ENCODE assay signal across 8 cellular contexts in the genomic region with DNA sequence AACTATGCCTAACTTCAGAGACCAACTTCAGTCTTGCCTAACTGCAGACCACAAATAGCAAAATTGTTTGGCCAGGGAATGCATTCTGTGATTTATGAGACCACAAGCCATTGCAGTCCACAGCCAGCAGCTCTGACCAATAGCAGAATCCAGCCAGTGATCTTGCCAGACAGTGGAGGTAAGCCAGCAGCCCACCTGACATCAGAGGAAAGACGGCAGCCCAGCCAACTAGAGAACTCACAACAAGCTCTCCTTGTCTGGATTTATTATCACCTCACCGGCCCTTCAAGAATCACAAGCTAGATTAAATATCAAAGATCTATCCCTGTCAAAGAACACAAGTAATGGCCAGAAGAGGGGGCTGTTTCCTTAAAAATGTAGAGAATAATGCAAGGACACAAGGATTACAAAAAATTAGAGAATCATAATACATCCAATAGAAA.
A peak's percentile ranks its signal among the peaks of the same experiment; 100 is the strongest.
DNase-seq lines count a peak whose midpoint lies in the region; ATAC-seq lines count a peak whose summit lies in the region.

No MANE protein-coding gene starts in this region.

- ATAC-seq in Right ventricle myocardium inferior (no peak), GM21515 (IDR thresholded peaks at IDR 0.05; ENCODE audit: unreplicated experiment) (no peak)

- intact Hi-C loops in Right ventricle myocardium inferior (cut with DNase I) = no loop called here

- DNase-seq in ELF-1 (ENCODE audit: low read depth, low spot score) (peak; percentile 11), LHCN-M2 (ENCODE audit: low read depth) (peak; percentile 42), SK-N-DZ (ENCODE audit: low spot score) (peak; percentile 62), islet precursor cell (peak; percentile 72), HuH-7.5 (ENCODE audit: low spot score) (no peak), mucosa of gallbladder (ENCODE audit: low spot score) (no peak), Right ventricle myocardium inferior (ENCODE audit: missing footprints) (no peak)

Comparison
In these comparisons a context has a peak if more than half of its experiments do, and no peak if none do; other contexts are left out.
1. DNase-seq: peak in ELF-1 (single experiment), LHCN-M2 (single experiment), SK-N-DZ (single experiment) and islet precursor cell (single experiment); none in HuH-7.5 (single experiment), mucosa of gallbladder (single experiment) and Right ventricle myocardium inferior (single experiment).